ENCODE assay signal across 1 cellular context in the genomic region with DNA sequence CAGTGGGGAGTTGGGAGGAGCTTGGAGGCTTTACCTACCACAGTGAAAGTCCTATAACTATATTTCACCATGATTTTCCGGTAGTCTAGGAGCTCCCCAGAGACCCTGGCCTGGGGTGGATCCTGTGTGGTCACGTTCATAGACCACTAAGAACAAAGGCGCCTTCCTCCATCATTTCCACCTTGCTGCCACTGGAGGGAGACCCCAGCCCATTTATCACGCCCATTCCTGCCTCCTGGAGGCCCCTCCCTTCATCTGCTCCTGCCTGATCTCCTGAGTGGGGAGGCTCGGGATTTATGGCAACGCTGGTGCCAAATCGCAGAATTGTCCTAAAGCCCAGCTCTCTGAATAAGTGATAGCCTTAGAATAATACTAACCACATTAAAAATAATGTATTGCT.
TF ChIP-seq lines count a peak whose summit lies in the region.

No MANE protein-coding gene starts in this region.

TF ChIP-seq in SK-N-SH treated with all-trans-retinoic acid at 6 μM for 48 hours, 23 proteins besides CTCF, POLR2A, EP300 and RAD21 (continued from another document):
- TF ChIP-seq, protein P1, sequence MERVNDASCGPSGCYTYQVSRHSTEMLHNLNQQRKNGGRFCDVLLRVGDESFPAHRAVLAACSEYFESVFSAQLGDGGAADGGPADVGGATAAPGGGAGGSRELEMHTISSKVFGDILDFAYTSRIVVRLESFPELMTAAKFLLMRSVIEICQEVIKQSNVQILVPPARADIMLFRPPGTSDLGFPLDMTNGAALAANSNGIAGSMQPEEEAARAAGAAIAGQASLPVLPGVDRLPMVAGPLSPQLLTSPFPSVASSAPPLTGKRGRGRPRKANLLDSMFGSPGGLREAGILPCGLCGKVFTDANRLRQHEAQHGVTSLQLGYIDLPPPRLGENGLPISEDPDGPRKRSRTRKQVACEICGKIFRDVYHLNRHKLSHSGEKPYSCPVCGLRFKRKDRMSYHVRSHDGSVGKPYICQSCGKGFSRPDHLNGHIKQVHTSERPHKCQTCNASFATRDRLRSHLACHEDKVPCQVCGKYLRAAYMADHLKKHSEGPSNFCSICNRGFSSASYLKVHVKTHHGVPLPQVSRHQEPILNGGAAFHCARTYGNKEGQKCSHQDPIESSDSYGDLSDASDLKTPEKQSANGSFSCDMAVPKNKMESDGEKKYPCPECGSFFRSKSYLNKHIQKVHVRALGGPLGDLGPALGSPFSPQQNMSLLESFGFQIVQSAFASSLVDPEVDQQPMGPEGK (CRISPR knock-in tag; IDR thresholded peaks at IDR 0.05; ENCODE audit: borderline replicate concordance) = no peak
- TF ChIP-seq ZNF70 (CRISPR knock-in tag; IDR thresholded peaks at IDR 0.05) (no peak), TCF4 (CRISPR knock-in tag; IDR thresholded peaks at IDR 0.05; ENCODE audit: borderline replicate concordance) (no peak), ESRRG (CRISPR knock-in tag; IDR thresholded peaks at IDR 0.05) (no peak), RARB (CRISPR knock-in tag; IDR thresholded peaks at IDR 0.05) (no peak), BACH2 (CRISPR knock-in tag; IDR thresholded peaks at IDR 0.05; ENCODE audit: borderline replicate concordance) (no peak), ISL1 (CRISPR knock-in tag; IDR thresholded peaks at IDR 0.05) (no peak), ARNTL (CRISPR knock-in tag; IDR thresholded peaks at IDR 0.05; ENCODE audit: borderline replicate concordance, low read depth) (no peak), TOX (CRISPR knock-in tag; IDR thresholded peaks at IDR 0.05; ENCODE audit: borderline replicate concordance) (no peak), ZNF565 (CRISPR knock-in tag; conservative IDR thresholded peaks at IDR 0.05; ENCODE audit: low read depth) (no peak)
- TF ChIP-seq, protein P2, sequence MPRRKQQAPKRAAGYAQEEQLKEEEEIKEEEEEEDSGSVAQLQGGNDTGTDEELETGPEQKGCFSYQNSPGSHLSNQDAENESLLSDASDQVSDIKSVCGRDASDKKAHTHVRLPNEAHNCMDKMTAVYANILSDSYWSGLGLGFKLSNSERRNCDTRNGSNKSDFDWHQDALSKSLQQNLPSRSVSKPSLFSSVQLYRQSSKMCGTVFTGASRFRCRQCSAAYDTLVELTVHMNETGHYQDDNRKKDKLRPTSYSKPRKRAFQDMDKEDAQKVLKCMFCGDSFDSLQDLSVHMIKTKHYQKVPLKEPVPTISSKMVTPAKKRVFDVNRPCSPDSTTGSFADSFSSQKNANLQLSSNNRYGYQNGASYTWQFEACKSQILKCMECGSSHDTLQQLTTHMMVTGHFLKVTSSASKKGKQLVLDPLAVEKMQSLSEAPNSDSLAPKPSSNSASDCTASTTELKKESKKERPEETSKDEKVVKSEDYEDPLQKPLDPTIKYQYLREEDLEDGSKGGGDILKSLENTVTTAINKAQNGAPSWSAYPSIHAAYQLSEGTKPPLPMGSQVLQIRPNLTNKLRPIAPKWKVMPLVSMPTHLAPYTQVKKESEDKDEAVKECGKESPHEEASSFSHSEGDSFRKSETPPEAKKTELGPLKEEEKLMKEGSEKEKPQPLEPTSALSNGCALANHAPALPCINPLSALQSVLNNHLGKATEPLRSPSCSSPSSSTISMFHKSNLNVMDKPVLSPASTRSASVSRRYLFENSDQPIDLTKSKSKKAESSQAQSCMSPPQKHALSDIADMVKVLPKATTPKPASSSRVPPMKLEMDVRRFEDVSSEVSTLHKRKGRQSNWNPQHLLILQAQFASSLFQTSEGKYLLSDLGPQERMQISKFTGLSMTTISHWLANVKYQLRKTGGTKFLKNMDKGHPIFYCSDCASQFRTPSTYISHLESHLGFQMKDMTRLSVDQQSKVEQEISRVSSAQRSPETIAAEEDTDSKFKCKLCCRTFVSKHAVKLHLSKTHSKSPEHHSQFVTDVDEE (CRISPR knock-in tag; IDR thresholded peaks at IDR 0.05) = no peak
